ENCODE assay signal across 15 cellular contexts in the genomic region with DNA sequence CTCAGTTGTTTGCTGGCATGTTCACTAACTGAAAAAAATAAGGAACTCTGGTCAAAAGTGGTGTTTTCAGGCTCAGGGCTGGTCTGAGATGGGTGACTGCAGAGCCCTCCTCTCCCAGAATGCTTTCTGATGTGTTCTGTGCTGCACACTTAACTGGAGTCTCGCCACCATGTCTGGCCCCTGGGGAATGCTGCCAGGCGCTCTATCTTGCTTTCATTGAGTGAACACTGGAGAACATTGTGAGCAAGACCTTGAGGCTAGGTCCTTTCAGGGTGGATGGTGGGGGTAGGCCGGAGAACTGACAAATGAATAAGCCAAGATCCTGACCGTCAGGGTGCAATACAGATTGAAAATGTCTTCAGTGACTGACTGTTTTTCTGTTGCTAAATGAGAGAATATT. TPM values are rescaled to one million over a fixed set of nuclear protein-coding genes. Genes with fewer than 3 reads are reported as not detected.
A peak's percentile ranks its signal among the peaks of the same experiment; 100 is the strongest.
DNase-seq lines count a peak whose midpoint lies in the region; ATAC-seq and TF ChIP-seq lines count a peak whose summit lies in the region.
"Had no signal": no experiment of that assay in that cellular context is flagged by ENCODE, and none has a peak within 500 bp of the region (broad histone marks: within the 10 kb centered on the region; RNA-seq: fewer than 3 reads in every experiment).

No MANE protein-coding gene starts in this region.

- H3K4me1 Mint-ChIP-seq in CD8-positive, alpha-beta T cell (ENCODE audit: low read depth) = peaks cover 59% of the 10 kb centered on the region
- peaks cover 26% of the 10 kb centered on the region for H3K4me1 Mint-ChIP-seq in brain
- H3K4me1 Mint-ChIP-seq in naive thymus-derived CD4-positive, alpha-beta T cell = peaks cover 16 to 69% (median 48%) of the 10 kb centered on the region in 7 donors

- no peak overlapping the region for H3K4me3 ChIP-seq in CD8-positive, alpha-beta T cell (ENCODE audit: low read depth, low read length)
- H3K4me3 ChIP-seq in OCI-LY3 (ENCODE audit: low read length) = no peak overlapping the region
- no peak overlapping the region for H3K4me3 ChIP-seq in naive thymus-derived CD4-positive, alpha-beta T cell (ENCODE audit: low read length)

- H3K27me3 Mint-ChIP-seq in CD8-positive, alpha-beta T cell (ENCODE audit: low read depth) = no peaks in the 10 kb centered on the region
- peaks cover 3% of the 10 kb centered on the region for H3K27me3 Mint-ChIP-seq in brain
- no peaks in the 10 kb centered on the region for H3K27me3 Mint-ChIP-seq in naive thymus-derived CD4-positive, alpha-beta T cell
- H3K27me3 Mint-ChIP-seq: IgD-negative memory B cell had no signal

- peak overlapping the region; percentile 49 for H3K27ac Mint-ChIP-seq in CD8-positive, alpha-beta T cell
- peak overlapping the region in 4 of 5 experiments; percentile 22 to 81 (median 52) for H3K27ac Mint-ChIP-seq in brain
- H3K27ac Mint-ChIP-seq in naive thymus-derived CD4-positive, alpha-beta T cell = peak overlapping the region in 6 of 9 donors; percentile 39 to 98 (median 89)

- no peak for DNase-seq in CD8-positive, alpha-beta T cell
- DNase-seq in naive thymus-derived CD4-positive, alpha-beta T cell = no peak
- DNase-seq in DMS79 (lab: John Stamatoyannopoulos, UW) = no peak
- DNase-seq in stimulated activated CD4-positive, alpha-beta T cell treated with anti-CD3 and anti-CD28 coated beads, Interleukin-4, amount 100 ng/mL, for 24 hours = no peak
- DNase-seq: activated CD4-positive, CD25-positive, alpha-beta regulatory T cell treated with anti-CD3 and anti-CD28 coated beads, Interleukin-2, amount 50 U/mL, for 72 hours; activated gamma-delta T cell treated with Interleukin-2 at 50 U/mL for 16 hours; cerebellar nuclear complex; COR-L47; SK-N-SH; stimulated activated CD4-positive, alpha-beta T cell treated with anti-CD3 and anti-CD28 coated beads, Interleukin-2, amount 100 ng/mL, for 48 hours; stimulated activated naive CD4-positive, alpha-beta T cell had no signal

- H3K4me3 Mint-ChIP-seq in CD8-positive, alpha-beta T cell = no peak overlapping the region
- H3K4me3 Mint-ChIP-seq in brain = peak overlapping the region in 1 of 5 experiments; percentile 36
- H3K4me3 Mint-ChIP-seq in naive thymus-derived CD4-positive, alpha-beta T cell = no peak overlapping the region

- intact Hi-C loops in CD8-positive, alpha-beta T cell (cut with DNase I, micrococcal nuclease) = loop anchor here in 1 of 2 experiments (10.0 kb wide), 1 partner anchor 46 kb away; no protein-coding TSS in a partner anchor
- intact Hi-C loops in naive thymus-derived CD4-positive, alpha-beta T cell (cut with micrococcal nuclease) = loop anchor here in 1 of 2 donors (5.0 kb wide), 1 partner anchor 174 kb away; no protein-coding TSS in a partner anchor

- no peak for ATAC-seq in CD8-positive, alpha-beta T cell
- no peak for ATAC-seq in naive thymus-derived CD4-positive, alpha-beta T cell
- ATAC-seq in GM21723 (IDR thresholded peaks at IDR 0.05; ENCODE audit: unreplicated experiment) = no peak

- H3K79me2 ChIP-seq in OCI-LY3 (ENCODE audit: low read length) = peaks cover 91% of the 10 kb centered on the region

- H3K27me3 ChIP-seq in CD8-positive, alpha-beta T cell (ENCODE audit: insufficient read depth, low read length) = no peaks in the 10 kb centered on the region
- no peaks in the 10 kb centered on the region for H3K27me3 ChIP-seq in OCI-LY3 (ENCODE audit: low read depth, low read length)
- H3K27me3 ChIP-seq in naive thymus-derived CD4-positive, alpha-beta T cell (ENCODE audit: control insufficient read depth in 2 of 2, insufficient read depth in 2 of 2, low read length in 2 of 2) = no peaks in the 10 kb centered on the region

- POLR2A ChIA-PET in CD8-positive, alpha-beta T cell (lab: Charles Lee) = no interaction called here
- POLR2A ChIA-PET in naive thymus-derived CD4-positive, alpha-beta T cell (lab: Charles Lee) = interaction anchor here (0.6 kb wide), 1 partner anchor 1854 kb away, joined by 4 read pairs; no protein-coding TSS in a partner anchor

- no peak overlapping the region; the same call in 1 of the 2 replicates for H3K9ac ChIP-seq in OCI-LY3 (ENCODE audit: low read length)
- H3K9ac ChIP-seq: SK-N-SH had no signal

- peak overlapping the region; percentile 88 for H3K4me2 ChIP-seq in OCI-LY3 (ENCODE audit: low read length)
- H3K4me2 ChIP-seq: SK-N-SH had no signal

- peaks cover 58% of the 10 kb centered on the region for H3K36me3 Mint-ChIP-seq in CD8-positive, alpha-beta T cell
- peaks cover 68% of the 10 kb centered on the region for H3K36me3 Mint-ChIP-seq in brain
- H3K36me3 Mint-ChIP-seq in naive thymus-derived CD4-positive, alpha-beta T cell = peaks cover 3 to 36% (median 30%) of the 10 kb centered on the region in 5 donors

- no peaks in the 10 kb centered on the region for H3K9me3 ChIP-seq in CD8-positive, alpha-beta T cell (ENCODE audit: low read length)
- H3K9me3 ChIP-seq in OCI-LY3 (ENCODE audit: insufficient read depth, low read length) = no peaks in the 10 kb centered on the region
- no peaks in the 10 kb centered on the region for H3K9me3 ChIP-seq in naive thymus-derived CD4-positive, alpha-beta T cell (ENCODE audit: control insufficient read depth in 2 of 3, low read length in 3 of 3)
- H3K9me3 ChIP-seq: SK-N-SH had no signal

- H2AFZ ChIP-seq in OCI-LY3 (ENCODE audit: low read depth, low read length) = no peak overlapping the region

- H3K36me3 ChIP-seq in CD8-positive, alpha-beta T cell (ENCODE audit: insufficient read depth, low read length) = peaks cover 38% of the 10 kb centered on the region
- H3K36me3 ChIP-seq in OCI-LY3 (replicated peaks; ENCODE audit: low read depth, low read length) = peaks cover 62% of the 10 kb centered on the region
- peaks cover 15 to 51% (median 20%) of the 10 kb centered on the region in 3 experiments for H3K36me3 ChIP-seq in naive thymus-derived CD4-positive, alpha-beta T cell (ENCODE audit: control insufficient read depth in 2 of 3, insufficient read depth in 3 of 3, low read length in 3 of 3)

- H4K20me1 ChIP-seq in OCI-LY3 (ENCODE audit: insufficient read depth, low read length) = peaks cover 81% of the 10 kb centered on the region

- H3K9me3 Mint-ChIP-seq in CD8-positive, alpha-beta T cell = no peaks in the 10 kb centered on the region
- no peaks in the 10 kb centered on the region for H3K9me3 Mint-ChIP-seq in brain
- no peaks in the 10 kb centered on the region for H3K9me3 Mint-ChIP-seq in naive thymus-derived CD4-positive, alpha-beta T cell
- H3K9me3 Mint-ChIP-seq: IgD-negative memory B cell had no signal

- H3K4me1 ChIP-seq in CD8-positive, alpha-beta T cell (ENCODE audit: insufficient read depth, low read length) = peaks cover 28% of the 10 kb centered on the region
- peaks cover 52% of the 10 kb centered on the region for H3K4me1 ChIP-seq in OCI-LY3 (ENCODE audit: low read length)
- peaks cover 9 to 21% of the 10 kb centered on the region in 2 donors for H3K4me1 ChIP-seq in naive thymus-derived CD4-positive, alpha-beta T cell (ENCODE audit: control insufficient read depth in 2 of 2, insufficient read depth in 2 of 2, low read length in 2 of 2)

- CTCF ChIA-PET in CD8-positive, alpha-beta T cell (lab: Charles Lee) = interaction anchor here (1.0 kb wide), 1 partner anchor 21 kb away, joined by 4 read pairs; no protein-coding TSS in a partner anchor
- CTCF ChIA-PET in naive thymus-derived CD4-positive, alpha-beta T cell (lab: Charles Lee) = no interaction called here

- no peak for TF ChIP-seq CTCF in CD8-positive, alpha-beta T cell (IDR thresholded peaks at IDR 0.05)
- TF ChIP-seq CTCF in OCI-LY3 (IDR thresholded peaks at IDR 0.05; ENCODE audit: low read depth, low read length) (no peak), brain (conservative IDR thresholded peaks at IDR 0.05) (no peak)

- no peak overlapping the region for H3K27ac ChIP-seq in CD8-positive, alpha-beta T cell (ENCODE audit: low read depth, low read length)
- peak overlapping the region; percentile 90 for H3K27ac ChIP-seq in OCI-LY3 (ENCODE audit: low read length)
- no peak overlapping the region for H3K27ac ChIP-seq in naive thymus-derived CD4-positive, alpha-beta T cell (ENCODE audit: low read depth, low read length)

RNA-seq across cellular contexts. Expression of a gene that starts 19.5 kb away (rescaled TPM):
- 10 to 100 TPM; 44.2 to 53.5 TPM for total RNA-seq in CD8-positive, alpha-beta T cell
- polyA plus RNA-seq in brain (ENCODE audit: insufficient read depth, low read depth, low replicate concordance) = 27.7 TPM
- 10 to 100 TPM; 42.4 to 69.7 (median 59.1) TPM for total RNA-seq in naive thymus-derived CD4-positive, alpha-beta T cell
- 10 to 100 TPM; 39.0 to 46.9 TPM for polyA plus RNA-seq in naive thymus-derived CD4-positive, alpha-beta T cell
